Comparison of ENCODE assay signal across 1 cellular context in the genomic region with DNA sequence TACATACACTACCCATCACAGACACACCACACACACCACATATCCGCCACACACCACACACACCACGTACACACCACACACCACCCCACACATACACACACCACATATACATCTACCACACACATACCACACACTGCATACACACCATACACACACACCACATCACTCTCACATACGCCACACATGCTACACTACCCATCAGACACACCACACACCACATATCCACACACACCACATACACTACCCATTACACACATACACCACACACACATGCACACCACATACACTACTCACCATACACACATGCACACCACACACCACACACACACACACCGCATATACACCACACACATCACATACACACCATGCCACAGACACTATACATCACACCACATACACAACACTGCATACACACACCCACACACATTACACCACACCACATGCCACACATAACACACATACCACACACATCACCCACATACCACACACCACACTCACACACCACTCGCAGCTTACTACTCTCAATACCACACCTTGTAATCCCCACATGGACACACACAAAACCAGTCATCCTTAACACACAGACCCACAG.
TF ChIP-seq lines count a peak whose summit lies in the region.

No MANE protein-coding gene starts in this region.

TF ChIP-seq in GM12878, 131 proteins besides CTCF, POLR2A, EP300 and RAD21:
- 0 out of 2 replicates have a peak, but pooled peaks have one; percentile 37 for TF ChIP-seq HDGF (IDR thresholded peaks at IDR 0.05)
- no peak for TF ChIP-seq MAX (IDR thresholded peaks at IDR 0.05; ENCODE audit: low read depth, low read length)
- no peak for TF ChIP-seq MYC (IDR thresholded peaks at IDR 0.05; ENCODE audit: insufficient read depth, insufficient read length, insufficient replicate concordance, low read length, severe bottlenecking)
TF ChIP-seq in GM12878: peak in this region for 1.
